In the genomic region with DNA sequence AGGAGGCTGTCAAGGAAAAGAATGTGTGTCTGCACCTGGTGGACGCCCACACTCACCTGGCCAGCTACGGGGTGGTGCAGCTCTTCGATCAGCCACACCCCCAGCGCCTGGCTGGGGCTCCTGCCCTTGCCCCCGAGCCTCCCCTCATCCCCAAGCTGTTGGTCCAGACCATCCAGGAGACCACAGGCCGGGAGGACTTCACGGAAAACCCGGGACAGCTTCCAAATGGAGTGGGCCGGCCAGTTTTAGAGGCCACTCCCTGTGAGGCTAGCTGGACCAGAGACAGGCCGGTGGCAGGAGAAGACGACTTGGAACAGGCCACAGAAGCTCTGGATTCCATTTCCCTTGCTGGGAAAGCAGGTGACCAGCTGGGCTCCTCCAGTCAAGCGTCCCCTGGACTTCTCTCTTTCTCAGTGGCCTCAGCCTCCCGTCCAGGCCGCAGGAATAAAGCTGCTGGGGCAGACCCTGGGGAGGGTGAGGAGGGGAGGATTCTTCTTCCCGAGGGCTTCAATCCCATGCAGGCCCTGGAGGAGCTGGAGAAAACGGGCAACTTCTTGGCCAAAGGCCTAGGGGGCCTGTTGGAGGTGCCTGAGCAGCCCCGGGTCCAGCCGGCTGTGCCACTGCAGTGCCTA, we compare ENCODE assay signal across 18 cellular contexts. TPM values are rescaled to one million over a fixed set of nuclear protein-coding genes. Genes with fewer than 3 reads are reported as not detected.
DNase-seq lines count a peak whose midpoint lies in the region; ATAC-seq and TF ChIP-seq lines count a peak whose summit lies in the region.
"Had no signal": no experiment of that assay in that cellular context is flagged by ENCODE, and none has a peak within 500 bp of the region (broad histone marks: within the 10 kb centered on the region; RNA-seq: fewer than 3 reads in every experiment).

No MANE protein-coding gene starts in this region.

- in situ Hi-C loops in gastrocnemius medialis (cut with MboI; ENCODE audit: low sequenced_read_pairs in 4 of 4), result loop anchor here in 1 of 4 donors (10.0 kb wide), 1 partner anchor 48 kb away; no protein-coding TSS in a partner anchor

- peaks cover 15% of the 10 kb centered on the region for H3K36me3 Mint-ChIP-seq in activated CD4-positive, alpha-beta T cell treated with anti-CD3 and anti-CD28 coated beads, Interleukin-2, amount 10 ng/mL, durations not matched to agents 24 days and 14 days (ENCODE audit: low read depth)
- H3K36me3 Mint-ChIP-seq in central memory CD8-positive, alpha-beta T cell (ENCODE audit: insufficient read depth), result peaks cover 16% of the 10 kb centered on the region

- H3K27me3 ChIP-seq in gastrocnemius medialis (no peaks in the 10 kb centered on the region), ascending aorta (no peaks in the 10 kb centered on the region), MG63 (no peaks in the 10 kb centered on the region)

- CTCF ChIA-PET in RWPE1 (lab: Yijun Ruan, JAX), result interaction anchor here (0.5 kb wide), 1 partner anchor 332 kb away, joined by 3 read pairs; no protein-coding TSS in a partner anchor

- H3K4me3 Mint-ChIP-seq in activated CD4-positive, alpha-beta T cell treated with anti-CD3 and anti-CD28 coated beads, Interleukin-2, amount 10 ng/mL, durations not matched to agents 24 days and 14 days, result peak overlapping the region; percentile 37
- peak overlapping the region; percentile 75 for H3K4me3 Mint-ChIP-seq in central memory CD8-positive, alpha-beta T cell

- ATAC-seq in central memory CD8-positive, alpha-beta T cell (replicated peaks; ENCODE audit: extremely low read depth, poor library complexity, severe bottlenecking), result no peak
- no peak for ATAC-seq in gastrocnemius medialis
- ATAC-seq: Panc1 had no signal

- H3K9me3 ChIP-seq in gastrocnemius medialis, result no peaks in the 10 kb centered on the region
- no peaks in the 10 kb centered on the region for H3K9me3 ChIP-seq in ascending aorta
- no peaks in the 10 kb centered on the region for H3K9me3 ChIP-seq in MG63
- H3K9me3 ChIP-seq: Caco-2 had no signal

- intact Hi-C loops in activated CD4-positive, alpha-beta T cell treated with anti-CD3 and anti-CD28 coated beads, Interleukin-2, amount 10 ng/mL, durations not matched to agents 24 days and 14 days (cut with micrococcal nuclease), result no loop called here
- intact Hi-C loops in gastrocnemius medialis (cut with DNase I; ENCODE audit: low total_unique reads), result no loop called here
- intact Hi-C loops in ascending aorta (cut with DNase I), result no loop called here

- H3K36me3 ChIP-seq in gastrocnemius medialis (peaks cover 0 to 27% of the 10 kb centered on the region in 2 donors), ascending aorta (peaks cover 13 to 36% of the 10 kb centered on the region in 2 donors), MG63 (no peaks in the 10 kb centered on the region)

- H3K4me1 Mint-ChIP-seq in activated CD4-positive, alpha-beta T cell treated with anti-CD3 and anti-CD28 coated beads, Interleukin-2, amount 10 ng/mL, durations not matched to agents 24 days and 14 days, result peaks cover 23% of the 10 kb centered on the region
- peaks cover 35% of the 10 kb centered on the region for H3K4me1 Mint-ChIP-seq in central memory CD8-positive, alpha-beta T cell

- no peak for DNase-seq in activated CD4-positive, alpha-beta T cell treated with anti-CD3 and anti-CD28 coated beads, Interleukin-2, amount 10 ng/mL, durations not matched to agents 24 days and 14 days
- DNase-seq in activated CD4-positive, alpha-beta T cell treated with anti-CD3 and anti-CD28 coated beads, Interleukin-2, amount 50 U/mL, for 48 hours, result no peak
- no peak for DNase-seq in RWPE1 (ENCODE audit: low spot score)
- DNase-seq in central memory CD8-positive, alpha-beta T cell (ENCODE audit: low spot score in 2 of 2), result no peak
- DNase-seq in gastrocnemius medialis, result no peak
- no peak for DNase-seq in ascending aorta (ENCODE audit: low spot score in 2 of 2)
- DNase-seq in MG63, result no peak
- no peak for DNase-seq in COR-L47 (lab: John Stamatoyannopoulos, UW)
- DNase-seq: 8988T, Caco-2, H7, KG1, NCI-H1105, NCI-H187, SIG-M5 had no signal

- no peak for TF ChIP-seq CTCF in RWPE1 (conservative IDR thresholded peaks at IDR 0.05; ENCODE audit: low read depth)
- TF ChIP-seq CTCF in gastrocnemius medialis (IDR thresholded peaks at IDR 0.05 in 4 of 5, conservative IDR thresholded peaks at IDR 0.05 in 1 of 5), result no peak
- TF ChIP-seq CTCF in ascending aorta (IDR thresholded peaks at IDR 0.05), result no peak

- H3K4me3 ChIP-seq in gastrocnemius medialis, result no peak overlapping the region
- no peak overlapping the region for H3K4me3 ChIP-seq in ascending aorta
- H3K4me3 ChIP-seq in MG63, result no peak overlapping the region

- no peak for TF ChIP-seq POLR2A in gastrocnemius medialis (IDR thresholded peaks at IDR 0.05)

- H3K4me1 ChIP-seq in gastrocnemius medialis, result peaks cover 50 to 63% of the 10 kb centered on the region in 2 donors
- peaks cover 8 to 18% of the 10 kb centered on the region in 2 donors for H3K4me1 ChIP-seq in ascending aorta

- H3K27me3 Mint-ChIP-seq in activated CD4-positive, alpha-beta T cell treated with anti-CD3 and anti-CD28 coated beads, Interleukin-2, amount 10 ng/mL, durations not matched to agents 24 days and 14 days, result no peaks in the 10 kb centered on the region
- no peaks in the 10 kb centered on the region for H3K27me3 Mint-ChIP-seq in central memory CD8-positive, alpha-beta T cell

- POLR2A ChIA-PET in RWPE1 (lab: Yijun Ruan, JAX; ENCODE audit: low non-redundant PET), result no interaction called here

- peak overlapping the region; percentile 99 for H3K27ac ChIP-seq in RWPE1
- H3K27ac ChIP-seq in gastrocnemius medialis, result peak overlapping the region; percentile 27 to 100 (median 99)
- H3K27ac ChIP-seq in ascending aorta, result no peak overlapping the region
- H3K27ac ChIP-seq: C4-2B had no signal

- H3K27ac Mint-ChIP-seq in activated CD4-positive, alpha-beta T cell treated with anti-CD3 and anti-CD28 coated beads, Interleukin-2, amount 10 ng/mL, durations not matched to agents 24 days and 14 days, result no peak overlapping the region
- H3K27ac Mint-ChIP-seq in central memory CD8-positive, alpha-beta T cell (ENCODE audit: low read depth), result no peak overlapping the region

- no peaks in the 10 kb centered on the region for H3K9me3 Mint-ChIP-seq in activated CD4-positive, alpha-beta T cell treated with anti-CD3 and anti-CD28 coated beads, Interleukin-2, amount 10 ng/mL, durations not matched to agents 24 days and 14 days
- no peaks in the 10 kb centered on the region for H3K9me3 Mint-ChIP-seq in central memory CD8-positive, alpha-beta T cell

RNA-seq across cellular contexts. Expression of gene WDR81, which starts 2.2 kb away (rescaled TPM):
- total RNA-seq in activated CD4-positive, alpha-beta T cell treated with anti-CD3 and anti-CD28 coated beads, Interleukin-2, amount 10 ng/mL, durations not matched to agents 24 days and 14 days, result 17.6 and 18.3 TPM in 2 replicates
- 10 to 100 TPM; 22.3 to 61.1 (median 42.7) TPM for total RNA-seq in gastrocnemius medialis
- 70.4 TPM for total RNA-seq in ascending aorta
- total RNA-seq in MG63 (2014; rRNA removed; shearing (Covaris generic); ENCODE audit: low replicate concordance), result 7.2 and 20.3 TPM in 2 replicates

RNA-seq across cellular contexts. Expression of gene SERPINF2, which starts 15.9 kb away (rescaled TPM):
- total RNA-seq in activated CD4-positive, alpha-beta T cell treated with anti-CD3 and anti-CD28 coated beads, Interleukin-2, amount 10 ng/mL, durations not matched to agents 24 days and 14 days, result 0.12 and 0.16 TPM in 2 replicates
- total RNA-seq in gastrocnemius medialis (1 to 10 TPM in 3 of 4 donors, under 1 TPM in 1; 0.85 to 6.4 (median 4.3) TPM), ascending aorta (20.6 TPM)
- not detected in 2 replicates for total RNA-seq in MG63 (2014; rRNA removed; shearing (Covaris generic); ENCODE audit: low replicate concordance)

RNA-seq across cellular contexts. Expression of gene TLCD2, which starts 16.6 kb away (rescaled TPM):
- 0.07 and 0.14 TPM in 2 replicates for total RNA-seq in activated CD4-positive, alpha-beta T cell treated with anti-CD3 and anti-CD28 coated beads, Interleukin-2, amount 10 ng/mL, durations not matched to agents 24 days and 14 days
- total RNA-seq in gastrocnemius medialis, result under 1 TPM; 0.66 to 0.95 (median 0.85) TPM
- total RNA-seq in ascending aorta, result 7.5 TPM
- 0.37 and 0.59 TPM in 2 replicates for total RNA-seq in MG63 (2014; rRNA removed; shearing (Covaris generic); ENCODE audit: low replicate concordance)

RNA-seq across cellular contexts. Expression of gene SERPINF1, which starts 35.1 kb away (rescaled TPM):
- total RNA-seq in activated CD4-positive, alpha-beta T cell treated with anti-CD3 and anti-CD28 coated beads, Interleukin-2, amount 10 ng/mL, durations not matched to agents 24 days and 14 days, result not detected in 2 replicates
- total RNA-seq in gastrocnemius medialis (100 to 1,000 TPM; 554 to 698 (median 631) TPM), ascending aorta (604 TPM)
- total RNA-seq in MG63 (2014; rRNA removed; shearing (Covaris generic); ENCODE audit: low replicate concordance), result 1.2 and 5.0 TPM in 2 replicates
- total RNA-seq: M059J had no signal

RNA-seq across cellular contexts. Expression of gene PRPF8, which starts 42.1 kb away (rescaled TPM):
- total RNA-seq in activated CD4-positive, alpha-beta T cell treated with anti-CD3 and anti-CD28 coated beads, Interleukin-2, amount 10 ng/mL, durations not matched to agents 24 days and 14 days, result 432 and 442 TPM in 2 replicates
- 100 to 1,000 TPM; 127 to 261 (median 195) TPM for total RNA-seq in gastrocnemius medialis
- total RNA-seq in ascending aorta, result 114 TPM
- 80.5 and 100 TPM in 2 replicates for total RNA-seq in MG63 (2014; rRNA removed; shearing (Covaris generic); ENCODE audit: low replicate concordance)

Comparison
In these comparisons a context has a peak if more than half of its experiments do, and no peak if none do; other contexts are left out.
1. H3K27ac ChIP-seq: peak in RWPE1 (single experiment) and gastrocnemius medialis (4 of 4); none in ascending aorta (0 of 2).